8 cellular contexts compared by ENCODE assay signal in the genomic region with DNA sequence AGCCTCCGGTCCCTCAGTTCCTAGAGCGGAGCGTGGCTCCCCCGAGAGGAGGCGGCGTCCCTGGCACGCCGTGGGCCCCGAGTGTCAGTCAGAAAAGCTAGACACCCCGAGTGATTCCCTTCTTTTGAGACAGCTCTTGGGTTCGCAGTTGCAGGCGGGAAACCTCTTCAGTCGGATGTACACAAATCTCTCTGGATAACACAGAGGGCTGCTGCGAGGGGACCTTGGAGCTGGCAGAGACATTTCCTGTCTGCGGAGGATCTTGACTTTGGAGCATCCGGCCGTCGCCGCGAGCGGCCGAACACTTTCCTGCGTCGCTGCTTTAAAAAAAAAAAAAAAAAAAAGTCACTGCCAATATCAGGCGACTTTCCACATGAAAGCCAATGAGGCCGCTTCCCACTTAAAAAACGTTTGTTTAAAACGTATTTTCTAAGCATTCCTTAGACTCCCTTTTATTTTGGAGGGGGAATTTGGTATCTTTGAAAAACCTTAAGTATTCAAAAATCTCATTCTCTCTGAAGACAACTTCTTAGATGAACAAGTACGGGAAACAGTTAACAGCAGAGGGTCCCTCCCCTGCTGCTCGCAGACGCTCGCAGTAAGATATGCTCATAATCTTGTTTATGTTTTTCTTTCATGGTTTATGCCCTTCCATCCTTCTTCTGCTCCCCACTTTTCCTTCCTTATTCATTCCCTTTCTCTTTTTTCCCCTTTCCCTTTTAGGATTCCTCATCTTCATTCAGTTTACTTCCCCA. TPM values are rescaled to one million over a fixed set of nuclear protein-coding genes. Genes with fewer than 3 reads are reported as not detected.
A peak's percentile ranks its signal among the peaks of the same experiment; 100 is the strongest.
DNase-seq lines count a peak whose midpoint lies in the region; ATAC-seq and TF ChIP-seq lines count a peak whose summit lies in the region.

No MANE protein-coding gene starts in this region.

- no peak overlapping the region for H2BK5ac ChIP-seq in mesendoderm (ENCODE audit: low read length)

- H3K9me3 ChIP-seq in uterus = no peaks in the 10 kb centered on the region

- H3K27ac ChIP-seq in dorsolateral prefrontal cortex = no peak overlapping the region
- no peak overlapping the region for H3K27ac ChIP-seq in mesendoderm (ENCODE audit: low read depth, low read length)
- no peak overlapping the region for H3K27ac ChIP-seq in uterus

- intact Hi-C loops in dorsolateral prefrontal cortex (cut with DNase I) (loop anchor here in 1 of 2 donors (10.0 kb wide), 1 partner anchor 135 kb away; no protein-coding TSS in a partner anchor), uterus (cut with DNase I; ENCODE audit: low total_unique reads) (no loop called here)

- H3K4me1 ChIP-seq in mesendoderm (ENCODE audit: control insufficient read depth, low read depth, low read length) (no peaks in the 10 kb centered on the region), uterus (no peaks in the 10 kb centered on the region)

- WGBS in mesendoderm (ENCODE audit: extremely low coverage, insufficient coverage, low lambda C conversion rate) = no CpG with 5 or more reads among the region's 32 CpGs

- peak; percentile 50 for DNase-seq in AG08395 (ENCODE audit: low spot score)
- DNase-seq in HCEC 1CT = peak; percentile 18
- no peak for DNase-seq in dorsolateral prefrontal cortex
- peak; percentile 78 for DNase-seq in mesendoderm
- no peak for DNase-seq in uterus
- DNase-seq in effector CD8-positive, alpha-beta T cell (lab: John Stamatoyannopoulos, UW) = no peak

- H3K4me3 ChIP-seq in dorsolateral prefrontal cortex = peak overlapping the region; percentile 7 to 67 (median 44)
- H3K4me3 ChIP-seq in mesendoderm (ENCODE audit: low read length) = peak overlapping the region; percentile 22
- peak overlapping the region; percentile 12 to 18 for H3K4me3 ChIP-seq in uterus

- H3K79me1 ChIP-seq in mesendoderm (ENCODE audit: low read length) = no peaks in the 10 kb centered on the region

- H4K5ac ChIP-seq in mesendoderm (ENCODE audit: low read length) = peak overlapping the region; percentile 39

- H3K27me3 ChIP-seq in dorsolateral prefrontal cortex (peaks cover 0 to 97% (median 53%) of the 10 kb centered on the region in 45 donors), mesendoderm (ENCODE audit: insufficient read depth, low read length, poor library complexity) (peaks cover 16% of the 10 kb centered on the region), uterus (peaks cover 0 to 9% of the 10 kb centered on the region in 2 donors)

- peak overlapping the region; percentile 93 for H3K18ac ChIP-seq in mesendoderm (ENCODE audit: low read length)

- peak overlapping the region; percentile 24 for H3K23ac ChIP-seq in mesendoderm (ENCODE audit: low read length)

- H2AK5ac ChIP-seq in mesendoderm (ENCODE audit: low read length) = no peak overlapping the region

- H2BK120ac ChIP-seq in mesendoderm (ENCODE audit: low read depth, low read length) = no peak overlapping the region

- peak overlapping the region; percentile 70 for H3K4me2 ChIP-seq in mesendoderm (ENCODE audit: low read length)

- TF ChIP-seq CTCF in dorsolateral prefrontal cortex (IDR thresholded peaks at IDR 0.05 in 54 of 56, conservative IDR thresholded peaks at IDR 0.05 in 2 of 56; ENCODE audit: low read depth in 1 of 56, partially characterized antibody in 56 of 56) (peak in 1 of 56 donors; percentile 7), uterus (IDR thresholded peaks at IDR 0.05) (no peak)

- H4K8ac ChIP-seq in mesendoderm (ENCODE audit: low read depth, low read length) = no peak overlapping the region

- H3K79me2 ChIP-seq in mesendoderm (ENCODE audit: control insufficient read depth, insufficient read depth, low read length) = no peaks in the 10 kb centered on the region

- TF ChIP-seq POLR2A in uterus (IDR thresholded peaks at IDR 0.05) = no peak

- H3K36me3 ChIP-seq in mesendoderm (ENCODE audit: control insufficient read depth, insufficient read depth, low read length) = no peaks in the 10 kb centered on the region
- H3K36me3 ChIP-seq in uterus = no peaks in the 10 kb centered on the region

- peak; percentile 75 for ATAC-seq in SK-N-SH treated with all-trans-retinoic acid at 6 μM for 48 hours
- no peak for ATAC-seq in GM18517 (IDR thresholded peaks at IDR 0.05; ENCODE audit: unreplicated experiment)

- no peak overlapping the region for H3K4ac ChIP-seq in mesendoderm (ENCODE audit: low read depth, low read length)

- H3K56ac ChIP-seq in mesendoderm (ENCODE audit: low read length) = peak overlapping the region; percentile 73

- peak overlapping the region; percentile 61 for H2BK15ac ChIP-seq in mesendoderm (replicated peaks; ENCODE audit: low read depth)

- peak overlapping the region; percentile 58 for H3K9ac ChIP-seq in mesendoderm (ENCODE audit: low read length)

TF ChIP-seq in SK-N-SH treated with all-trans-retinoic acid at 6 μM for 48 hours, 23 proteins besides CTCF, POLR2A, EP300 and RAD21:
- TF ChIP-seq ZFP30 (CRISPR knock-in tag; IDR thresholded peaks at IDR 0.05) (no peak), ESRRG (CRISPR knock-in tag; IDR thresholded peaks at IDR 0.05) (no peak), ZC3H10 (CRISPR knock-in tag; IDR thresholded peaks at IDR 0.05) (no peak), ARNTL (CRISPR knock-in tag; IDR thresholded peaks at IDR 0.05; ENCODE audit: borderline replicate concordance, low read depth) (no peak), GLIS3 (CRISPR knock-in tag; IDR thresholded peaks at IDR 0.05) (no peak), ZNF70 (CRISPR knock-in tag; IDR thresholded peaks at IDR 0.05) (no peak), OSR1 (CRISPR knock-in tag; IDR thresholded peaks at IDR 0.05) (no peak), BACH2 (CRISPR knock-in tag; IDR thresholded peaks at IDR 0.05; ENCODE audit: borderline replicate concordance) (no peak), ZNF565 (CRISPR knock-in tag; conservative IDR thresholded peaks at IDR 0.05; ENCODE audit: low read depth) (no peak), ISL1 (CRISPR knock-in tag; IDR thresholded peaks at IDR 0.05) (no peak)
- TF ChIP-seq, protein P1, sequence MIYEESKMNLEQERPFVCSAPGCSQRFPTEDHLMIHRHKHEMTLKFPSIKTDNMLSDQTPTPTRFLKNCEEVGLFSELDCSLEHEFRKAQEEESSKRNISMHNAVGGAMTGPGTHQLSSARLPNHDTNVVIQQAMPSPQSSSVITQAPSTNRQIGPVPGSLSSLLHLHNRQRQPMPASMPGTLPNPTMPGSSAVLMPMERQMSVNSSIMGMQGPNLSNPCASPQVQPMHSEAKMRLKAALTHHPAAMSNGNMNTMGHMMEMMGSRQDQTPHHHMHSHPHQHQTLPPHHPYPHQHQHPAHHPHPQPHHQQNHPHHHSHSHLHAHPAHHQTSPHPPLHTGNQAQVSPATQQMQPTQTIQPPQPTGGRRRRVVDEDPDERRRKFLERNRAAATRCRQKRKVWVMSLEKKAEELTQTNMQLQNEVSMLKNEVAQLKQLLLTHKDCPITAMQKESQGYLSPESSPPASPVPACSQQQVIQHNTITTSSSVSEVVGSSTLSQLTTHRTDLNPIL (CRISPR knock-in tag; IDR thresholded peaks at IDR 0.05; ENCODE audit: low read depth) = no peak
- TF ChIP-seq, protein P2, sequence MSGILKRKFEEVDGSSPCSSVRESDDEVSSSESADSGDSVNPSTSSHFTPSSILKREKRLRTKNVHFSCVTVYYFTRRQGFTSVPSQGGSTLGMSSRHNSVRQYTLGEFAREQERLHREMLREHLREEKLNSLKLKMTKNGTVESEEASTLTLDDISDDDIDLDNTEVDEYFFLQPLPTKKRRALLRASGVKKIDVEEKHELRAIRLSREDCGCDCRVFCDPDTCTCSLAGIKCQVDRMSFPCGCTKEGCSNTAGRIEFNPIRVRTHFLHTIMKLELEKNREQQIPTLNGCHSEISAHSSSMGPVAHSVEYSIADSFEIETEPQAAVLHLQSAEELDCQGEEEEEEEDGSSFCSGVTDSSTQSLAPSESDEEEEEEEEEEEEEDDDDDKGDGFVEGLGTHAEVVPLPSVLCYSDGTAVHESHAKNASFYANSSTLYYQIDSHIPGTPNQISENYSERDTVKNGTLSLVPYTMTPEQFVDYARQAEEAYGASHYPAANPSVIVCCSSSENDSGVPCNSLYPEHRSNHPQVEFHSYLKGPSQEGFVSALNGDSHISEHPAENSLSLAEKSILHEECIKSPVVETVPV (CRISPR knock-in tag; IDR thresholded peaks at IDR 0.05) = no peak

RNA-seq across cellular contexts. Expression of a gene that starts 9.9 kb away (rescaled TPM):
- total RNA-seq in dorsolateral prefrontal cortex = 1 to 10 TPM; 1.1 to 7.3 (median 3.6) TPM
- polyA plus RNA-seq in mesendoderm (2013, experiment 1 of 2) = 0.88 TPM
- 0.90 TPM for polyA plus RNA-seq in mesendoderm (2013, experiment 2 of 2)
- total RNA-seq in uterus = 10 to 100 TPM in 2 of 4 donors, 1 to 10 TPM in 2; 6.1 to 33.2 (median 12.4) TPM

Comparison
In these comparisons a context has a peak if more than half of its experiments do, and no peak if none do; other contexts are left out.
1. DNase-seq: peak in AG08395 (single experiment), HCEC 1CT (single experiment) and mesendoderm (single experiment); none in dorsolateral prefrontal cortex (0 of 10), uterus (0 of 2) and effector CD8-positive, alpha-beta T cell (single experiment).
2. Peak in every context shown above with its lines, with median percentiles within 50 percentile points of each other: H3K4me3 ChIP-seq.